In the genomic region with DNA sequence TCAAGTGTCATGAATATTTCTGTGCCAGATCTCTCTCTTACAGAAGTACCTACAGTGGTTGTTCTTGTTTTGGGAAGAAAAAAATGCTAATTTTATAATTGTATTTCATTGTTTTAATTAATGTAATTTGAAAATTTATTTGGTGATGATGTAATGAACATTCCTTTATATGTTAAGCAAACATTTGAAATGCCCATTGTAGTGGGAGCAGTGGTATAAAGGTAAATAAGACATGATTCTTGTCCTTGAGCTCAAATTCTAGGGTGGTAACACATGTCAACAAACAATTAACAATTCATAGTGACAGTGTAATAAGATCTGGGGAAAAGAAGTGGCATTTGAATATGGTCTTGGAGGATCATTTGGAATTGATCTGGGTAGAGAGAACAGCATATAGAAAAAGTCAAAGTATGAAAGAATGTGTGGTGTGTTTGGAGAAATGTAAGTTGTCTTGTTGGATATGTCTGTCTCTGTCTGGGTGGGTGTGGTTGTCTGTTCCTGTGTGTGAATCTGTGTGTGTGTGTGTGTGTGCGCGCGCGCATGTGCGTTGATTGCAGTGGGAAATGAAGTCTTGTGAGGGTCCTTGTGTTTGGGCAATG, we compare ENCODE assay signal across 32 cellular contexts. TPM values are rescaled to one million over a fixed set of nuclear protein-coding genes. Genes with fewer than 3 reads are reported as not detected.
DNase-seq lines count a peak whose midpoint lies in the region; ATAC-seq, FAIRE-seq and TF ChIP-seq lines count a peak whose summit lies in the region.
"Had no signal": no experiment of that assay in that cellular context is flagged by ENCODE, and none has a peak within 500 bp of the region (broad histone marks: within the 10 kb centered on the region; RNA-seq: fewer than 3 reads in every experiment).

No MANE protein-coding gene starts in this region.

- H3K27ac ChIP-seq in trophoblast cell (ENCODE audit: low read depth, low read length), result no peak overlapping the region
- H3K27ac ChIP-seq: esophagus squamous epithelium, foreskin keratinocyte, parathyroid adenoma, PC-9, upper lobe of right lung had no signal

- no peak overlapping the region for H2BK5ac ChIP-seq in trophoblast cell (ENCODE audit: low read depth, low read length, poor library complexity)

- H2AK5ac ChIP-seq in trophoblast cell (ENCODE audit: low read length), result peak overlapping the region; percentile 29

- H3K27ac Mint-ChIP-seq in activated CD8-positive, alpha-beta T cell treated with anti-CD3 and anti-CD28 coated beads for 36 hours, result peak overlapping the region; percentile 49
- H3K27ac Mint-ChIP-seq in activated CD8-positive, alpha-beta T cell treated with anti-CD3 and anti-CD28 coated beads, Interleukin-2, amount 10 ng/mL, durations not matched to agents 7 days and 5 days, result no peak overlapping the region
- H3K27ac Mint-ChIP-seq: stimulated activated naive B cell treated with anti-CD40 and anti-IgM and Interleukin-4, amounts not matched to agents 10 μg/mL and 1 μg/mL and 100 μg/mL, for 72 hours had no signal

- H2AFZ ChIP-seq in Loucy (ENCODE audit: low read length) (no peak overlapping the region), trophoblast cell (ENCODE audit: insufficient read depth, low read length, poor library complexity) (no peak overlapping the region)
- H2AFZ ChIP-seq: parathyroid adenoma, PC-9 had no signal

- peaks cover 78% of the 10 kb centered on the region for H4K20me1 ChIP-seq in Loucy (ENCODE audit: insufficient read depth, low read length, poor library complexity, severe bottlenecking)

- peaks cover 41% of the 10 kb centered on the region for H3K4me1 Mint-ChIP-seq in activated CD8-positive, alpha-beta T cell treated with anti-CD3 and anti-CD28 coated beads for 36 hours (ENCODE audit: low read depth)
- peaks cover 29% of the 10 kb centered on the region for H3K4me1 Mint-ChIP-seq in activated CD8-positive, alpha-beta T cell treated with anti-CD3 and anti-CD28 coated beads, Interleukin-2, amount 10 ng/mL, durations not matched to agents 7 days and 5 days (ENCODE audit: low read depth)

- H3K79me2 ChIP-seq in Loucy (ENCODE audit: insufficient read depth, low read length) (peaks cover 97% of the 10 kb centered on the region), trophoblast cell (ENCODE audit: control insufficient read depth, insufficient read depth, low read length, poor library complexity) (peaks cover 2% of the 10 kb centered on the region)

- peak overlapping the region; percentile 21 for H3K4ac ChIP-seq in trophoblast cell (ENCODE audit: low read depth, low read length)

- H3F3A ChIP-seq in Loucy (ENCODE audit: low read depth), result no peaks in the 10 kb centered on the region

- no peaks in the 10 kb centered on the region for H3K9me3 ChIP-seq in Loucy (ENCODE audit: insufficient read depth, low read depth, low read length)
- no peaks in the 10 kb centered on the region for H3K9me3 ChIP-seq in trophoblast cell (ENCODE audit: insufficient read depth, low read depth, low read length)
- H3K9me3 ChIP-seq: esophagus squamous epithelium, upper lobe of right lung had no signal

- no peaks in the 10 kb centered on the region for H3K79me1 ChIP-seq in trophoblast cell (ENCODE audit: low read length)

- POLR2A ChIA-PET in activated CD8-positive, alpha-beta T cell treated with anti-CD3 and anti-CD28 coated beads for 36 hours (lab: Charles Lee), result interaction anchor here (1.0 kb wide), 1 partner anchor 59 kb away, joined by 3 read pairs; no protein-coding TSS in a partner anchor
- POLR2A ChIA-PET in activated CD8-positive, alpha-beta T cell treated with anti-CD3 and anti-CD28 coated beads, Interleukin-2, amount 10 ng/mL, durations not matched to agents 7 days and 5 days (lab: Charles Lee), result no interaction called here

- no peak overlapping the region for H2BK120ac ChIP-seq in trophoblast cell (ENCODE audit: insufficient read depth, low read length, poor library complexity)

- H3K9me3 Mint-ChIP-seq in activated CD8-positive, alpha-beta T cell treated with anti-CD3 and anti-CD28 coated beads for 36 hours, result peaks cover 4% of the 10 kb centered on the region
- H3K9me3 Mint-ChIP-seq in activated CD8-positive, alpha-beta T cell treated with anti-CD3 and anti-CD28 coated beads, Interleukin-2, amount 10 ng/mL, durations not matched to agents 7 days and 5 days (ENCODE audit: insufficient read depth), result no peaks in the 10 kb centered on the region

- CTCF ChIA-PET in activated CD8-positive, alpha-beta T cell treated with anti-CD3 and anti-CD28 coated beads for 36 hours (lab: Charles Lee), result interaction anchor here (0.9 kb wide), 1 partner anchor 13 kb away, joined by 3 read pairs; no protein-coding TSS in a partner anchor
- CTCF ChIA-PET in activated CD8-positive, alpha-beta T cell treated with anti-CD3 and anti-CD28 coated beads, Interleukin-2, amount 10 ng/mL, durations not matched to agents 7 days and 5 days (lab: Charles Lee), result interaction anchor here (1.0 to 1.3 kb wide), 2 partner anchors 13 to 409 kb away, joined by 3 read pairs; no protein-coding TSS in a partner anchor

- H3K27me3 ChIP-seq in Loucy (ENCODE audit: insufficient read depth, low read length, poor library complexity, severe bottlenecking), result no peaks in the 10 kb centered on the region
- H3K27me3 ChIP-seq in bronchial epithelial cell (ENCODE audit: control insufficient read depth, insufficient read depth, low read length), result no peaks in the 10 kb centered on the region
- H3K27me3 ChIP-seq in trophoblast cell (ENCODE audit: insufficient read depth, low read length), result no peaks in the 10 kb centered on the region
- H3K27me3 ChIP-seq: esophagus squamous epithelium, foreskin keratinocyte, upper lobe of right lung had no signal

- TF ChIP-seq CTCF in activated CD8-positive, alpha-beta T cell treated with anti-CD3 and anti-CD28 coated beads for 36 hours (IDR thresholded peaks at IDR 0.05), result no peak
- no peak for TF ChIP-seq CTCF in Loucy (conservative IDR thresholded peaks at IDR 0.05; ENCODE audit: low read length)
- no peak for TF ChIP-seq CTCF in bronchial epithelial cell (IDR thresholded peaks at IDR 0.05; ENCODE audit: insufficient read depth, low read length, severe bottlenecking)

- H3K14ac ChIP-seq in trophoblast cell (ENCODE audit: low read length), result no peak overlapping the region

- FAIRE-seq in bronchial epithelial cell (lab: Jason Lieb, UNC), result peak; percentile 7
- FAIRE-seq: small intestine had no signal

- H3K36me3 ChIP-seq in Loucy (ENCODE audit: insufficient read depth, low read length) (no peaks in the 10 kb centered on the region), bronchial epithelial cell (ENCODE audit: control insufficient read depth, insufficient read depth, low read length) (no peaks in the 10 kb centered on the region), trophoblast cell (ENCODE audit: control insufficient read depth in 1 of 2, insufficient read depth in 2 of 2, low read length in 2 of 2) (no peaks in the 10 kb centered on the region)
- H3K36me3 ChIP-seq: esophagus squamous epithelium, upper lobe of right lung had no signal

- ATAC-seq in activated CD8-positive, alpha-beta T cell treated with anti-CD3 and anti-CD28 coated beads for 36 hours, result no peak
- no peak for ATAC-seq in activated CD8-positive, alpha-beta T cell treated with anti-CD3 and anti-CD28 coated beads, Interleukin-2, amount 10 ng/mL, durations not matched to agents 7 days and 5 days
- no peak for ATAC-seq in GM21526 (IDR thresholded peaks at IDR 0.05; ENCODE audit: low FRiP score, unreplicated experiment)
- ATAC-seq: left colon; SK-N-SH treated with all-trans-retinoic acid at 6 μM for 48 hours; stimulated activated naive B cell treated with anti-CD40 and anti-IgM and Interleukin-4, amounts not matched to agents 10 μg/mL and 1 μg/mL and 100 μg/mL, for 72 hours; upper lobe of right lung had no signal

- DNase-seq in activated CD8-positive, alpha-beta T cell treated with anti-CD3 and anti-CD28 coated beads for 36 hours, result no peak
- no peak for DNase-seq in activated CD8-positive, alpha-beta T cell treated with anti-CD3 and anti-CD28 coated beads, Interleukin-2, amount 10 ng/mL, durations not matched to agents 7 days and 5 days
- DNase-seq in bronchial epithelial cell (ENCODE audit: low read depth), result no peak
- DNase-seq in trophoblast cell, result peak in 1 of 2 donors; percentile 32
- no peak for DNase-seq in glomerular visceral epithelial cell (ENCODE audit: extremely low spot score)
- no peak for DNase-seq in stimulated activated naive CD4-positive, alpha-beta T cell treated with Interleukin-2 at 50 U/mL for 16 hours (lab: John Stamatoyannopoulos, UW)
- DNase-seq: 8988T; activated CD4-positive, alpha-beta T cell treated with anti-CD3 and anti-CD28 coated beads for 4 hours; activated CD8-positive, alpha-beta memory T cell treated with anti-CD3 and anti-CD28 coated beads for 24 hours; activated effector memory CD4-positive, alpha-beta T cell treated with Interleukin-2 at 50 U/mL for 16 hours; activated T-cell treated with anti-CD3 and anti-CD28 coated beads for 4 hours; C1 segment of cervical spinal cord; cerebellar nuclear complex; dermis blood vessel endothelial cell; DMS79 treated with DMSO at 0.1 percent for 48 hours; esophagus squamous epithelium; left colon; NCI-H1105; NCI-H187 treated with DMSO at 0.1 percent for 48 hours; NCI-H2227 treated with DMSO at 0.1 percent for 48 hours; NCI-H526 treated with DMSO at 0.1 percent for 48 hours; NK-92 treated with Interleukin-12 subunit alpha and Interleukin-12 subunit beta, amount 100 ng/mL, for 24 hours; retina; small intestine; stimulated activated naive B cell treated with anti-CD40 and anti-IgM and Interleukin-4, amounts not matched to agents 10 μg/mL and 1 μg/mL and 100 μg/mL, for 72 hours; upper lobe of right lung had no signal

- H4K12ac ChIP-seq in trophoblast cell (ENCODE audit: low read depth, low read length), result no peak overlapping the region

- peak overlapping the region; percentile 90 for H3K4me3 ChIP-seq in Loucy (ENCODE audit: low read length, poor library complexity, severe bottlenecking)
- no peak overlapping the region for H3K4me3 ChIP-seq in bronchial epithelial cell (ENCODE audit: low read depth, low read length)
- H3K4me3 ChIP-seq in trophoblast cell (ENCODE audit: low read depth, low read length), result no peak overlapping the region
- H3K4me3 ChIP-seq: esophagus squamous epithelium, PC-9, upper lobe of right lung had no signal

- H3K4me2 ChIP-seq in Loucy (ENCODE audit: low read depth, low read length, poor library complexity, severe bottlenecking) (peak overlapping the region; percentile 90), trophoblast cell (ENCODE audit: low read length) (no peak overlapping the region)

- peaks cover 84% of the 10 kb centered on the region for H3K4me1 ChIP-seq in Loucy (ENCODE audit: insufficient read depth, low read length, poor library complexity, severe bottlenecking)
- peaks cover 0 to 2% of the 10 kb centered on the region in 2 experiments for H3K4me1 ChIP-seq in trophoblast cell (ENCODE audit: control insufficient read depth in 1 of 2, insufficient read depth in 2 of 2, low read length in 2 of 2)

- H3K9me2 ChIP-seq in Loucy (replicated peaks; ENCODE audit: low read depth, low read length), result no peaks in the 10 kb centered on the region

- no peak overlapping the region for H3K9ac ChIP-seq in Loucy (ENCODE audit: low read depth, low read length, poor library complexity, severe bottlenecking)
- H3K9ac ChIP-seq in trophoblast cell (ENCODE audit: low read length), result no peak overlapping the region
- H3K9ac ChIP-seq: parathyroid adenoma had no signal

- intact Hi-C loops in activated CD8-positive, alpha-beta T cell treated with anti-CD3 and anti-CD28 coated beads for 36 hours (cut with micrococcal nuclease), result no loop called here

- H4K8ac ChIP-seq in trophoblast cell (ENCODE audit: low read depth, low read length), result no peak overlapping the region

- H3K4me3 Mint-ChIP-seq in activated CD8-positive, alpha-beta T cell treated with anti-CD3 and anti-CD28 coated beads for 36 hours, result no peak overlapping the region
- H3K4me3 Mint-ChIP-seq in activated CD8-positive, alpha-beta T cell treated with anti-CD3 and anti-CD28 coated beads, Interleukin-2, amount 10 ng/mL, durations not matched to agents 7 days and 5 days, result no peak overlapping the region
- H3K4me3 Mint-ChIP-seq: stimulated activated naive B cell treated with anti-CD40 and anti-IgM and Interleukin-4, amounts not matched to agents 10 μg/mL and 1 μg/mL and 100 μg/mL, for 72 hours had no signal

- peaks cover 6% of the 10 kb centered on the region for H3K36me3 Mint-ChIP-seq in activated CD8-positive, alpha-beta T cell treated with anti-CD3 and anti-CD28 coated beads for 36 hours (ENCODE audit: low read depth)
- peaks cover 18% of the 10 kb centered on the region for H3K36me3 Mint-ChIP-seq in activated CD8-positive, alpha-beta T cell treated with anti-CD3 and anti-CD28 coated beads, Interleukin-2, amount 10 ng/mL, durations not matched to agents 7 days and 5 days (ENCODE audit: low read depth)

- H3K18ac ChIP-seq in trophoblast cell (ENCODE audit: low read length), result no peak overlapping the region

- no peaks in the 10 kb centered on the region for H3K27me3 Mint-ChIP-seq in activated CD8-positive, alpha-beta T cell treated with anti-CD3 and anti-CD28 coated beads for 36 hours
- no peaks in the 10 kb centered on the region for H3K27me3 Mint-ChIP-seq in activated CD8-positive, alpha-beta T cell treated with anti-CD3 and anti-CD28 coated beads, Interleukin-2, amount 10 ng/mL, durations not matched to agents 7 days and 5 days (ENCODE audit: low read depth)
- H3K27me3 Mint-ChIP-seq: stimulated activated naive B cell treated with anti-CD40 and anti-IgM and Interleukin-4, amounts not matched to agents 10 μg/mL and 1 μg/mL and 100 μg/mL, for 72 hours had no signal

- no CpG with 5 or more reads among the region's 5 CpGs for WGBS in trophoblast cell (ENCODE audit: extremely low coverage, insufficient coverage, insufficient read length)

- H2BK12ac ChIP-seq in trophoblast cell (ENCODE audit: low read length), result no peak overlapping the region

- H3K23ac ChIP-seq in trophoblast cell (ENCODE audit: low read length), result no peak overlapping the region

- H4K91ac ChIP-seq in trophoblast cell (ENCODE audit: low read depth, low read length), result no peak overlapping the region

RNA-seq across cellular contexts. Expression of gene PTPN4, which starts 5.8 kb away (rescaled TPM):
- total RNA-seq in activated CD8-positive, alpha-beta T cell treated with anti-CD3 and anti-CD28 coated beads for 36 hours, result 10 to 100 TPM; 34.4 to 40.2 TPM
- total RNA-seq in activated CD8-positive, alpha-beta T cell treated with anti-CD3 and anti-CD28 coated beads, Interleukin-2, amount 10 ng/mL, durations not matched to agents 7 days and 5 days, result 10 to 100 TPM; 89.1 to 91.3 TPM
- total RNA-seq in bronchial epithelial cell, result 20.5 and 34.2 TPM in 2 replicates
- polyA plus RNA-seq in trophoblast cell (2013), result 7.0 and 8.6 TPM in 2 replicates
